Comparison of ENCODE assay signal across 33 cellular contexts in the genomic region with DNA sequence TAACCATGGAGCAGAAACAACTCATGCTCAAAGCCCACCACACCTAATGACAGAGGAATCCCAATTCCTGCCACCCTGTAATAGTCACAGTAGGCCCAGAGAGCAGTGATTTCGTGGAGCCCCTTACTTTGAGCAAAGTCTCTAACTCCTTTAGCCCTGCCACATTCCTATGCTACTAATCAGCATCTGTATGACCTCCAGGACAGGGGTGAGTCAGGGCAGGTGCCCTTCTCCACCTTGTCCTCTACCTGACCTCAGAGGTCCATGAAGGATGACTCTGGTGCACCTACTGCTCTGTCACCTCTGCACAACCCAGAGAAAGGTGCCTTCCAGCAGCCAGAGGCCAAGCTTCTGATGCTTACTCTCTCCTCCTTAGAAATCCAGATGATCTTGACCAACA. TPM values are rescaled to one million over a fixed set of nuclear protein-coding genes. Genes with fewer than 3 reads are reported as not detected.
"Had no signal": no experiment of that assay in that cellular context is flagged by ENCODE, and none has a peak within 500 bp of the region (broad histone marks: within the 10 kb centered on the region; RNA-seq: fewer than 3 reads in every experiment).

No MANE protein-coding gene starts in this region.

- H3K27me3 ChIP-seq: ascending aorta, cardiac muscle cell, colonic mucosa, esophagus muscularis mucosa, gastrocnemius medialis had no signal

- H3K4me1 ChIP-seq: ascending aorta, breast epithelium, colonic mucosa, esophagus muscularis mucosa, foreskin keratinocyte, gastrocnemius medialis, heart left ventricle had no signal

- H3K4me3 ChIP-seq: ascending aorta, breast epithelium, cardiac muscle cell, colonic mucosa, esophagus muscularis mucosa, gastrocnemius medialis, heart left ventricle had no signal

- ATAC-seq: activated CD4-positive, alpha-beta T cell treated with anti-CD3 and anti-CD28 coated beads for 36 hours; activated naive CD4-positive, alpha-beta T cell treated with anti-CD3 and anti-CD28 coated beads, Interleukin-2, amount 50 U/mL, for 72 hours; activated T-cell treated with anti-CD3 and anti-CD28 coated beads, Interleukin-2, amount 50 U/mL, for 72 hours; foreskin keratinocyte; gastrocnemius medialis; heart left ventricle; T-helper 17 cell had no signal

- H3K36me3 Mint-ChIP-seq: activated naive CD4-positive, alpha-beta T cell treated with anti-CD3 and anti-CD28 coated beads, Interleukin-2, amount 10 ng/mL, durations not matched to agents 7 days and 5 days; activated naive CD4-positive, alpha-beta T cell treated with anti-CD3 and anti-CD28 coated beads, Interleukin-2, amount 50 U/mL, for 72 hours; activated naive CD8-positive, alpha-beta T cell treated with anti-CD3 and anti-CD28 coated beads, Interleukin-2, amount 10 ng/mL, durations not matched to agents 7 days and 5 days; brain had no signal

- DNase-seq: activated CD4-positive, alpha-beta memory T cell treated with anti-CD3 and anti-CD28 coated beads, Interleukin-2, amount 10 ng/mL, durations not matched to agents 7 days and 5 days; activated CD4-positive, alpha-beta T cell treated with anti-CD3 and anti-CD28 coated beads for 36 hours; activated CD4-positive, alpha-beta T cell treated with anti-CD3 and anti-CD28 coated beads, Interleukin-2, amount 10 ng/mL, durations not matched to agents 24 days and 14 days; activated CD4-positive, CD25-positive, alpha-beta regulatory T cell; activated CD4-positive, CD25-positive, alpha-beta regulatory T cell treated with anti-CD3 and anti-CD28 coated beads, Interleukin-2, amount 50 U/mL, for 72 hours; activated CD8-positive, alpha-beta memory T cell treated with anti-CD3 and anti-CD28 coated beads, Interleukin-2, amount 50 U/mL, for 48 hours; activated gamma-delta T cell; activated naive CD4-positive, alpha-beta T cell; activated naive CD4-positive, alpha-beta T cell treated with anti-CD3 and anti-CD28 coated beads, Interleukin-2, amount 10 ng/mL, durations not matched to agents 7 days and 5 days; activated naive CD8-positive, alpha-beta T cell treated with anti-CD3 and anti-CD28 coated beads, Interleukin-2, amount 10 ng/mL, durations not matched to agents 7 days and 5 days; activated T-cell treated with anti-CD3 and anti-CD28 coated beads for 4 hours; activated T-cell treated with anti-CD3 and anti-CD28 coated beads, Interleukin-2, amount 50 U/mL, for 24 hours; activated T-cell treated with anti-CD3 and anti-CD28 coated beads, Interleukin-2, amount 50 U/mL, for 72 hours; central memory CD4-positive, alpha-beta T cell; cerebellar nuclear complex; colonic mucosa; effector CD8-positive, alpha-beta T cell; foreskin keratinocyte; gastrocnemius medialis; glutamatergic neuron; heart left ventricle; T-helper 1 cell; T-helper 17 cell; T1000; WERI-Rb-1 had no signal

- H3K9me3 ChIP-seq: ascending aorta, breast epithelium, colonic mucosa, esophagus muscularis mucosa, gastrocnemius medialis, heart left ventricle had no signal

- H3K27ac ChIP-seq: ascending aorta, breast epithelium, cardiac muscle cell, colonic mucosa, esophagus muscularis mucosa, foreskin keratinocyte, gastrocnemius medialis, heart left ventricle, WERI-Rb-1 had no signal

- H3K27ac Mint-ChIP-seq: activated CD4-positive, alpha-beta memory T cell treated with anti-CD3 and anti-CD28 coated beads, Interleukin-2, amount 10 ng/mL, durations not matched to agents 7 days and 5 days; activated CD4-positive, alpha-beta T cell treated with anti-CD3 and anti-CD28 coated beads for 36 hours; activated CD4-positive, alpha-beta T cell treated with anti-CD3 and anti-CD28 coated beads, Interleukin-2, amount 10 ng/mL, durations not matched to agents 24 days and 14 days; activated naive CD4-positive, alpha-beta T cell treated with anti-CD3 and anti-CD28 coated beads, Interleukin-2, amount 10 ng/mL, durations not matched to agents 7 days and 5 days; activated naive CD4-positive, alpha-beta T cell treated with anti-CD3 and anti-CD28 coated beads, Interleukin-2, amount 50 U/mL, for 72 hours; activated naive CD8-positive, alpha-beta T cell treated with anti-CD3 and anti-CD28 coated beads, Interleukin-2, amount 10 ng/mL, durations not matched to agents 7 days and 5 days; activated T-cell treated with anti-CD3 and anti-CD28 coated beads, Interleukin-2, amount 50 U/mL, for 24 hours; activated T-cell treated with anti-CD3 and anti-CD28 coated beads, Interleukin-2, amount 50 U/mL, for 72 hours; brain; T-helper 17 cell; T-helper 2 cell treated with Interferon-gamma antibody and Interleukin-4, amounts not matched to agents 5 μg/mL and 100 μg/mL, for 36 hours had no signal

- H3K9me3 Mint-ChIP-seq: activated CD4-positive, alpha-beta memory T cell treated with anti-CD3 and anti-CD28 coated beads, Interleukin-2, amount 10 ng/mL, durations not matched to agents 7 days and 5 days; activated naive CD4-positive, alpha-beta T cell treated with anti-CD3 and anti-CD28 coated beads, Interleukin-2, amount 10 ng/mL, durations not matched to agents 7 days and 5 days; activated naive CD4-positive, alpha-beta T cell treated with anti-CD3 and anti-CD28 coated beads, Interleukin-2, amount 50 U/mL, for 72 hours; activated naive CD8-positive, alpha-beta T cell treated with anti-CD3 and anti-CD28 coated beads, Interleukin-2, amount 10 ng/mL, durations not matched to agents 7 days and 5 days; activated T-cell treated with anti-CD3 and anti-CD28 coated beads, Interleukin-2, amount 50 U/mL, for 24 hours; T-helper 2 cell treated with Interferon-gamma antibody and Interleukin-4, amounts not matched to agents 5 μg/mL and 100 μg/mL, for 36 hours had no signal

- H3K36me3 ChIP-seq: ascending aorta, breast epithelium, cardiac muscle cell, colonic mucosa, esophagus muscularis mucosa, gastrocnemius medialis, heart left ventricle, WERI-Rb-1 had no signal

- H3K4me3 Mint-ChIP-seq: activated CD4-positive, alpha-beta memory T cell treated with anti-CD3 and anti-CD28 coated beads, Interleukin-2, amount 10 ng/mL, durations not matched to agents 7 days and 5 days; activated CD4-positive, alpha-beta T cell treated with anti-CD3 and anti-CD28 coated beads for 36 hours; activated CD4-positive, alpha-beta T cell treated with anti-CD3 and anti-CD28 coated beads, Interleukin-2, amount 10 ng/mL, durations not matched to agents 24 days and 14 days; activated naive CD4-positive, alpha-beta T cell treated with anti-CD3 and anti-CD28 coated beads, Interleukin-2, amount 10 ng/mL, durations not matched to agents 7 days and 5 days; activated naive CD8-positive, alpha-beta T cell treated with anti-CD3 and anti-CD28 coated beads, Interleukin-2, amount 10 ng/mL, durations not matched to agents 7 days and 5 days; activated T-cell treated with anti-CD3 and anti-CD28 coated beads, Interleukin-2, amount 50 U/mL, for 24 hours; activated T-cell treated with anti-CD3 and anti-CD28 coated beads, Interleukin-2, amount 50 U/mL, for 72 hours; brain; T-helper 17 cell; T-helper 2 cell treated with Interferon-gamma antibody and Interleukin-4, amounts not matched to agents 5 μg/mL and 100 μg/mL, for 36 hours had no signal

- H3K4me1 Mint-ChIP-seq: activated CD4-positive, alpha-beta memory T cell treated with anti-CD3 and anti-CD28 coated beads, Interleukin-2, amount 10 ng/mL, durations not matched to agents 7 days and 5 days; activated CD4-positive, alpha-beta T cell treated with anti-CD3 and anti-CD28 coated beads for 36 hours; activated CD4-positive, alpha-beta T cell treated with anti-CD3 and anti-CD28 coated beads, Interleukin-2, amount 10 ng/mL, durations not matched to agents 24 days and 14 days; activated naive CD4-positive, alpha-beta T cell treated with anti-CD3 and anti-CD28 coated beads, Interleukin-2, amount 10 ng/mL, durations not matched to agents 7 days and 5 days had no signal

RNA-seq across cellular contexts. Expression of a gene that starts 6.1 kb away (rescaled TPM):
- total RNA-seq: activated CD4-positive, alpha-beta memory T cell treated with anti-CD3 and anti-CD28 coated beads, Interleukin-2, amount 10 ng/mL, durations not matched to agents 7 days and 5 days; activated CD4-positive, alpha-beta T cell treated with anti-CD3 and anti-CD28 coated beads for 36 hours; activated CD4-positive, alpha-beta T cell treated with anti-CD3 and anti-CD28 coated beads, Interleukin-2, amount 10 ng/mL, durations not matched to agents 24 days and 14 days; activated naive CD8-positive, alpha-beta T cell treated with anti-CD3 and anti-CD28 coated beads, Interleukin-2, amount 10 ng/mL, durations not matched to agents 7 days and 5 days; activated T-cell treated with anti-CD3 and anti-CD28 coated beads, Interleukin-2, amount 50 U/mL, for 72 hours; ascending aorta; cardiac muscle cell; epithelial cell of proximal tubule; foreskin keratinocyte; gastrocnemius medialis; T-helper 17 cell had no signal
- polyA plus RNA-seq: cardiac muscle cell had no signal
